ENCODE assay signal across 18 cellular contexts in genomic region chr6:154766288-154766687, GRCh38. TPM values are rescaled to one million over a fixed set of nuclear protein-coding genes. Genes with fewer than 3 reads are reported as not detected.
DNase-seq lines count a peak whose midpoint lies in the region; ATAC-seq and TF ChIP-seq lines count a peak whose summit lies in the region.
"Had no signal": no experiment of that assay in that cellular context is flagged by ENCODE, and none has a peak within 500 bp of the region (broad histone marks: within the 10 kb centered on the region; RNA-seq: fewer than 3 reads in every experiment).

No MANE protein-coding gene starts in this region.

- TF ChIP-seq POLR2A in sigmoid colon (IDR thresholded peaks at IDR 0.05): no peak

- CTCF ChIA-PET in CD8-positive, alpha-beta memory T cell (lab: Charles Lee): no interaction called here

- H4K20me1 ChIP-seq in neural progenitor cell (ENCODE audit: low read depth): peaks cover 89% of the 10 kb centered on the region

- no peak overlapping the region for H2AFZ ChIP-seq in neural progenitor cell (replicated peaks)

- peak overlapping the region; percentile 59 for H3K4me2 ChIP-seq in neural progenitor cell

- DNase-seq in CD8-positive, alpha-beta memory T cell: no peak
- DNase-seq in NCI-H446 (lab: John Stamatoyannopoulos, UW): peak; percentile 51 to 72
- DNase-seq in fibroblast of the aortic adventitia (ENCODE audit: low read depth): peak; percentile 35
- no peak for DNase-seq in neural progenitor cell (ENCODE audit: low spot score)
- no peak for DNase-seq in activated CD4-positive, CD25-positive, alpha-beta regulatory T cell treated with anti-CD3 and anti-CD28 coated beads, Interleukin-2, amount 50 U/mL, for 72 hours
- DNase-seq in sigmoid colon: no peak
- DNase-seq: activated B cell treated with CpG ODN at 0.5 μM for 24 hours; activated CD8-positive, alpha-beta memory T cell treated with anti-CD3 and anti-CD28 coated beads, Interleukin-2, amount 50 U/mL, for 48 hours; MV-4-11; NCI-H2107; NCI-H774; T-helper 2 cell had no signal

- H3K27ac ChIP-seq in CD8-positive, alpha-beta memory T cell (ENCODE audit: low read depth, low read length): no peak overlapping the region
- H3K27ac ChIP-seq in neural progenitor cell: peak overlapping the region; percentile 20
- H3K27ac ChIP-seq in sigmoid colon: peak overlapping the region in 2 of 4 donors; percentile 8 to 17
- H3K27ac ChIP-seq: cardiac muscle cell, gastroesophageal sphincter had no signal

- TF ChIP-seq CTCF in fibroblast of the aortic adventitia (IDR thresholded peaks at IDR 0.05; ENCODE audit: insufficient read depth, low read length): no peak
- no peak for TF ChIP-seq CTCF in neural progenitor cell (IDR thresholded peaks at IDR 0.05)
- TF ChIP-seq CTCF in sigmoid colon (IDR thresholded peaks at IDR 0.05): no peak

- POLR2A ChIA-PET in CD8-positive, alpha-beta memory T cell (lab: Charles Lee): interaction anchor here (0.7 kb wide), 1 partner anchor 9 kb away, joined by 7 read pairs; no protein-coding TSS in a partner anchor

- H3K4me1 Mint-ChIP-seq in CD8-positive, alpha-beta memory T cell: peaks cover 78 to 92% (median 88%) of the 10 kb centered on the region in 3 donors
- H3K4me1 Mint-ChIP-seq in neural progenitor cell: peaks cover 27% of the 10 kb centered on the region

- H3K36me3 Mint-ChIP-seq in CD8-positive, alpha-beta memory T cell: peaks cover 0 to 22% (median 1%) of the 10 kb centered on the region in 3 donors
- H3K36me3 Mint-ChIP-seq in neural progenitor cell: peaks cover 39% of the 10 kb centered on the region

- WGBS in sigmoid colon, 2 donors: 71% methylated on average over 3 of the region's 3 CpGs

- no peak overlapping the region for H3K9ac ChIP-seq in neural progenitor cell

- H3K9me3 Mint-ChIP-seq in CD8-positive, alpha-beta memory T cell: no peaks in the 10 kb centered on the region
- peaks cover 15% of the 10 kb centered on the region for H3K9me3 Mint-ChIP-seq in neural progenitor cell
- H3K9me3 Mint-ChIP-seq: activated B cell treated with CpG ODN at 0.5 μM for 24 hours; activated naive CD4-positive, alpha-beta T cell treated with anti-CD3 and anti-CD28 coated beads, Interleukin-2, amount 50 U/mL, for 72 hours had no signal

- no peaks in the 10 kb centered on the region for H3K27me3 ChIP-seq in CD8-positive, alpha-beta memory T cell (ENCODE audit: insufficient read depth, low read length, poor library complexity, severe bottlenecking)
- H3K27me3 ChIP-seq in neural progenitor cell: no peaks in the 10 kb centered on the region
- no peaks in the 10 kb centered on the region for H3K27me3 ChIP-seq in sigmoid colon
- H3K27me3 ChIP-seq: cardiac muscle cell, gastroesophageal sphincter had no signal

- intact Hi-C loops in sigmoid colon (cut with DNase I): no loop called here

- peaks cover 100% of the 10 kb centered on the region for H3K79me2 ChIP-seq in neural progenitor cell (ENCODE audit: low read depth)

- peak overlapping the region in 6 of 8 donors; percentile 0 to 82 (median 42) for H3K27ac Mint-ChIP-seq in CD8-positive, alpha-beta memory T cell
- no peak overlapping the region for H3K27ac Mint-ChIP-seq in neural progenitor cell
- H3K27ac Mint-ChIP-seq: activated B cell treated with CpG ODN at 0.5 μM for 24 hours had no signal

- H3F3A ChIP-seq in neural progenitor cell (ENCODE audit: low read depth): peaks cover 8% of the 10 kb centered on the region

- no peak overlapping the region for H3K4me3 ChIP-seq in CD8-positive, alpha-beta memory T cell (ENCODE audit: low read length)
- no peak overlapping the region for H3K4me3 ChIP-seq in fibroblast of the aortic adventitia (ENCODE audit: low read depth, low read length)
- H3K4me3 ChIP-seq in neural progenitor cell: peak overlapping the region; percentile 5
- no peak overlapping the region for H3K4me3 ChIP-seq in sigmoid colon
- H3K4me3 ChIP-seq: cardiac muscle cell, gastroesophageal sphincter had no signal

- H3K4me1 ChIP-seq in CD8-positive, alpha-beta memory T cell (ENCODE audit: insufficient read depth, low read length): peaks cover 67% of the 10 kb centered on the region
- H3K4me1 ChIP-seq in neural progenitor cell: peaks cover 37% of the 10 kb centered on the region
- peaks cover 0 to 87% (median 71%) of the 10 kb centered on the region in 4 donors for H3K4me1 ChIP-seq in sigmoid colon

- ATAC-seq in HG02678 (IDR thresholded peaks at IDR 0.05; ENCODE audit: unreplicated experiment): no peak
- no peak for ATAC-seq in HG03342 (IDR thresholded peaks at IDR 0.05; ENCODE audit: unreplicated experiment)
- ATAC-seq: activated naive CD4-positive, alpha-beta T cell treated with anti-CD3 and anti-CD28 coated beads, Interleukin-2, amount 50 U/mL, for 72 hours; gastroesophageal sphincter; HCT116 had no signal

- TF ChIP-seq EP300 in sigmoid colon (IDR thresholded peaks at IDR 0.05): no peak

- H3K27me3 Mint-ChIP-seq in CD8-positive, alpha-beta memory T cell: no peaks in the 10 kb centered on the region
- peaks cover 3% of the 10 kb centered on the region for H3K27me3 Mint-ChIP-seq in neural progenitor cell (ENCODE audit: insufficient read depth, low read depth)
- H3K27me3 Mint-ChIP-seq: activated B cell treated with CpG ODN at 0.5 μM for 24 hours had no signal

- H3K36me3 ChIP-seq in CD8-positive, alpha-beta memory T cell (ENCODE audit: insufficient read depth, low read length): no peaks in the 10 kb centered on the region
- H3K36me3 ChIP-seq in neural progenitor cell (no peaks in the 10 kb centered on the region), sigmoid colon (no peaks in the 10 kb centered on the region)
- H3K36me3 ChIP-seq: cardiac muscle cell, gastroesophageal sphincter had no signal

- no peaks in the 10 kb centered on the region for H3K9me3 ChIP-seq in CD8-positive, alpha-beta memory T cell (ENCODE audit: low read length)
- no peaks in the 10 kb centered on the region for H3K9me3 ChIP-seq in neural progenitor cell (ENCODE audit: low read depth)
- H3K9me3 ChIP-seq in sigmoid colon: no peaks in the 10 kb centered on the region
- H3K9me3 ChIP-seq: gastroesophageal sphincter had no signal

- peak overlapping the region in 6 of 7 donors; percentile 6 to 85 (median 44) for H3K4me3 Mint-ChIP-seq in CD8-positive, alpha-beta memory T cell
- H3K4me3 Mint-ChIP-seq in neural progenitor cell: no peak overlapping the region
- H3K4me3 Mint-ChIP-seq: activated B cell treated with CpG ODN at 0.5 μM for 24 hours had no signal

RNA-seq across cellular contexts. Expression of gene SCAF8, which starts 33.1 kb away (rescaled TPM):
- 10 to 100 TPM; 37.1 to 39.8 TPM for total RNA-seq in CD8-positive, alpha-beta memory T cell
- polyA plus RNA-seq in CD8-positive, alpha-beta memory T cell: 16.2 TPM
- 23.6 and 47.6 TPM in 2 replicates for total RNA-seq in fibroblast of the aortic adventitia (ENCODE audit: low replicate concordance)
- 54.9 and 62.1 TPM in 2 replicates for total RNA-seq in neural progenitor cell (ENCODE audit: low replicate concordance)
- total RNA-seq in sigmoid colon: 10 to 100 TPM; 37.1 to 46.3 (median 40.8) TPM
- 10 to 100 TPM in 2 of 3 donors, 1 to 10 TPM in 1; 9.0 to 13.3 (median 10.8) TPM for polyA plus RNA-seq in sigmoid colon

Comparison
In these comparisons a context has a peak if more than half of its experiments do, and no peak if none do; other contexts are left out.
1. DNase-seq: peak in NCI-H446 (2 of 2) and fibroblast of the aortic adventitia (single experiment); none in CD8-positive, alpha-beta memory T cell (0 of 5), neural progenitor cell (single experiment), activated CD4-positive, CD25-positive, alpha-beta regulatory T cell treated with anti-CD3 and anti-CD28 coated beads, Interleukin-2, amount 50 U/mL, for 72 hours (single experiment) and sigmoid colon (single experiment).